In genomic region chr1:182143825-182144661, GRCh38 we compare ENCODE assay signal across 8 cellular contexts.
DNase-seq lines count a peak whose midpoint lies in the region; ATAC-seq and TF ChIP-seq lines count a peak whose summit lies in the region.

No MANE protein-coding gene starts in this region.

- H3K4me3 Mint-ChIP-seq in nephron progenitor cell: peak overlapping the region; percentile 47

- H3K4me1 ChIP-seq in esophagus muscularis mucosa: peaks cover 26 to 53% (median 41%) of the 10 kb centered on the region in 4 donors

- H3K27ac ChIP-seq in esophagus muscularis mucosa (replicated peaks in 1 of 4): peak overlapping the region; percentile 90 to 97 (median 95)

- DNase-seq in G401 (ENCODE audit: low spot score) (peak; percentile 17), esophagus muscularis mucosa (ENCODE audit: extremely low spot score) (peak; percentile 98), nephron progenitor cell (peak; percentile 37), HEK293T (ENCODE audit: extremely low spot score) (no peak), glomerular visceral epithelial cell (ENCODE audit: extremely low spot score) (no peak)

- peak overlapping the region; percentile 86 for H3K27ac Mint-ChIP-seq in nephron progenitor cell

- H3K27me3 Mint-ChIP-seq in nephron progenitor cell (ENCODE audit: low read depth, poor library complexity): peaks cover 9% of the 10 kb centered on the region

- intact Hi-C loops in esophagus muscularis mucosa (cut with DNase I): loop anchor here (1.0 to 5.0 kb wide), 4 partner anchors 53 to 252 kb away; no protein-coding TSS in a partner anchor

- TF ChIP-seq CTCF in esophagus muscularis mucosa (IDR thresholded peaks at IDR 0.05) (peak in 1 of 3 experiments; percentile 9), nephron progenitor cell (IDR thresholded peaks at IDR 0.05) (no peak)

- ATAC-seq in HG02870 (IDR thresholded peaks at IDR 0.05; ENCODE audit: unreplicated experiment) (no peak), GM21723 (IDR thresholded peaks at IDR 0.05; ENCODE audit: unreplicated experiment) (no peak)

- no peaks in the 10 kb centered on the region for H3K36me3 Mint-ChIP-seq in nephron progenitor cell (ENCODE audit: low read depth)

- POLR2A ChIA-PET in HEK293T (lab: Yijun Ruan, JAX): interaction anchor here (0.8 to 3.5 kb wide), 3 partner anchors 54 to 253 kb away, joined by 3 to 13 read pairs (median 5); partner anchors contain the start of gene GLUL

- H3K36me3 ChIP-seq in esophagus muscularis mucosa: no peaks in the 10 kb centered on the region

- CTCF ChIA-PET in HEK293T (lab: Yijun Ruan, JAX): interaction anchor here (0.5 to 2.4 kb wide), 13 partner anchors 9 to 517 kb away, joined by 3 to 29 read pairs (median 4); no protein-coding TSS in a partner anchor

- in situ Hi-C loops in G401 (cut with HindIII; ENCODE audit: low sequenced_read_pairs): no loop called here

- H3K9me3 Mint-ChIP-seq in nephron progenitor cell: no peaks in the 10 kb centered on the region

- 23% methylated on average over 8 of the region's 8 CpGs for WGBS in esophagus muscularis mucosa

- H3K4me1 Mint-ChIP-seq in nephron progenitor cell: peaks cover 46% of the 10 kb centered on the region

- H3K4me3 ChIP-seq in esophagus muscularis mucosa: peak overlapping the region in 1 of 4 donors; percentile 21

- H3K27me3 ChIP-seq in esophagus muscularis mucosa: no peaks in the 10 kb centered on the region

- H3K9me3 ChIP-seq in esophagus muscularis mucosa: no peaks in the 10 kb centered on the region

- TF ChIP-seq POLR2A in esophagus muscularis mucosa (IDR thresholded peaks at IDR 0.05; ENCODE audit: low read depth): no peak

- TF ChIP-seq EP300 in esophagus muscularis mucosa (IDR thresholded peaks at IDR 0.05): peak; percentile 65

TF ChIP-seq in PFSK-1, 5 proteins besides CTCF, POLR2A, EP300 and RAD21:
- TF ChIP-seq TAF1 (IDR thresholded peaks at IDR 0.05; ENCODE audit: borderline replicate concordance, insufficient read depth, low read length) (no peak), FOXP2 (optimal IDR thresholded peaks at IDR 0.05; ENCODE audit: borderline replicate concordance, extremely low read depth, extremely low read length, insufficient read depth) (peak; percentile 73), SIN3A (IDR thresholded peaks at IDR 0.05; ENCODE audit: borderline replicate concordance, insufficient read depth, low read length) (no peak), REST (IDR thresholded peaks at IDR 0.05; ENCODE audit: insufficient read depth in 1 of 2, low read depth in 2 of 2, low read length in 2 of 2) (peak in 1 of 2 experiments; percentile 34; a peak in 1 of 4 replicates), POLR2AphosphoS5 (IDR thresholded peaks at IDR 0.05; ENCODE audit: low read depth, low read length) (no peak)

TF ChIP-seq in HEK293T, 16 proteins besides CTCF, POLR2A, EP300 and RAD21:
- no peak for TF ChIP-seq LEF1 (IDR thresholded peaks at IDR 0.05; ENCODE audit: borderline replicate concordance)
- no peak for TF ChIP-seq FOXM1 (IDR thresholded peaks at IDR 0.05; ENCODE audit: borderline replicate concordance)
- TF ChIP-seq PKNOX1 (IDR thresholded peaks at IDR 0.05): no peak
- no peak for TF ChIP-seq ELF4 (IDR thresholded peaks at IDR 0.05)
- TF ChIP-seq L3MBTL2 (conservative IDR thresholded peaks at IDR 0.05): no peak
- TF ChIP-seq SUZ12 (IDR thresholded peaks at IDR 0.05): no peak
- no peak for TF ChIP-seq ARNT (IDR thresholded peaks at IDR 0.05)

Comparison
In these comparisons a context has a peak if more than half of its experiments do, and no peak if none do; other contexts are left out.
1. DNase-seq: peak in G401 (single experiment), esophagus muscularis mucosa (single experiment) and nephron progenitor cell (single experiment); none in HEK293T (single experiment) and glomerular visceral epithelial cell (single experiment).